ENCODE assay signal across 1 cellular context in genomic region chr6:41768545-41769308, GRCh38.
TF ChIP-seq lines count a peak whose summit lies in the region.

No MANE protein-coding gene starts in this region.

TF ChIP-seq in HepG2, 621 proteins besides CTCF, POLR2A, EP300 and RAD21 (continued from another document and continues in another):
- TF ChIP-seq ZBED4 (CRISPR knock-in tag; IDR thresholded peaks at IDR 0.05; ENCODE audit: borderline replicate concordance) (no peak), ZNF703 (CRISPR knock-in tag; IDR thresholded peaks at IDR 0.05; ENCODE audit: borderline replicate concordance) (no peak), HNRNPH1 (optimal IDR thresholded peaks at IDR 0.05; ENCODE audit: low read depth, low read length) (no peak), ZSCAN22 (CRISPR knock-in tag; IDR thresholded peaks at IDR 0.05) (no peak), CAMTA2 (CRISPR knock-in tag; IDR thresholded peaks at IDR 0.05; ENCODE audit: borderline replicate concordance) (no peak), HDAC6 (IDR thresholded peaks at IDR 0.05; ENCODE audit: low read depth, low read length) (no peak), DMTF1 (CRISPR knock-in tag; IDR thresholded peaks at IDR 0.05) (no peak), ZNF235 (CRISPR knock-in tag; IDR thresholded peaks at IDR 0.05; ENCODE audit: borderline replicate concordance) (no peak), ATF3 (CRISPR knock-in tag; IDR thresholded peaks at IDR 0.05) (no peak), ZNF773 (CRISPR knock-in tag; IDR thresholded peaks at IDR 0.05; ENCODE audit: borderline replicate concordance) (no peak), LBX2 (CRISPR knock-in tag; IDR thresholded peaks at IDR 0.05; ENCODE audit: borderline replicate concordance) (no peak), ZNF687 (CRISPR knock-in tag; IDR thresholded peaks at IDR 0.05) (peak; percentile 78), PAF1 (CRISPR knock-in tag; IDR thresholded peaks at IDR 0.05) (no peak), IRF9 (CRISPR knock-in tag; IDR thresholded peaks at IDR 0.05; ENCODE audit: borderline replicate concordance) (no peak), KAT8 (CRISPR knock-in tag; IDR thresholded peaks at IDR 0.05) (no peak; the same call in 1 of the 2 replicates), ZBTB7B (CRISPR knock-in tag; IDR thresholded peaks at IDR 0.05) (peak; percentile 73), ZBTB37 (CRISPR knock-in tag; IDR thresholded peaks at IDR 0.05) (no peak), PAWR (CRISPR knock-in tag; IDR thresholded peaks at IDR 0.05; ENCODE audit: borderline replicate concordance) (no peak), SMYD3 (CRISPR knock-in tag; IDR thresholded peaks at IDR 0.05) (no peak), NR2F6 (IDR thresholded peaks at IDR 0.05) (peak; percentile 68; the same call in 1 of the 2 replicates), NR2F6 (CRISPR knock-in tag; IDR thresholded peaks at IDR 0.05) (peak; percentile 73), PLRG1 (conservative IDR thresholded peaks at IDR 0.05) (no peak), ZNF609 (CRISPR knock-in tag; IDR thresholded peaks at IDR 0.05; ENCODE audit: borderline replicate concordance) (no peak; the same call in 1 of the 2 replicates), HMG20A (CRISPR knock-in tag; IDR thresholded peaks at IDR 0.05; ENCODE audit: borderline replicate concordance) (0 out of 2 replicates have a peak, but pooled peaks have one; percentile 9), NCOA2 (CRISPR knock-in tag; IDR thresholded peaks at IDR 0.05) (no peak; the same call in 1 of the 2 replicates), GATAD2A (CRISPR knock-in tag; IDR thresholded peaks at IDR 0.05) (peak; percentile 63), KLF6 (CRISPR knock-in tag; IDR thresholded peaks at IDR 0.05) (no peak), RAD51 (IDR thresholded peaks at IDR 0.05; ENCODE audit: borderline replicate concordance) (no peak), ZNF646 (CRISPR knock-in tag; IDR thresholded peaks at IDR 0.05) (no peak), CC2D1A (CRISPR knock-in tag; IDR thresholded peaks at IDR 0.05) (no peak)
